In genomic region chr1:7470904-7471638, GRCh38 we compare ENCODE assay signal across 9 cellular contexts.
A peak's percentile ranks its signal among the peaks of the same experiment; 100 is the strongest.
DNase-seq lines count a peak whose midpoint lies in the region; ATAC-seq, FAIRE-seq and TF ChIP-seq lines count a peak whose summit lies in the region.
"Had no signal": no experiment of that assay in that cellular context is flagged by ENCODE, and none has a peak within 500 bp of the region (broad histone marks: within the 10 kb centered on the region; RNA-seq: fewer than 3 reads in every experiment).

No MANE protein-coding gene starts in this region.

- no peak for FAIRE-seq in D721Med (lab: Jason Lieb, UNC)

- DNase-seq in GM12864 (ENCODE audit: low read depth) (peak; percentile 8), SHP77 (lab: John Stamatoyannopoulos, UW) (peak; percentile 74 to 84), foreskin fibroblast (peak; percentile 98 to 99), sigmoid colon (peak; percentile 92), NCI-H2171 treated with DMSO at 0.1 percent for 48 hours (lab: John Stamatoyannopoulos, UW) (no peak), iPS-NIHi7 (ENCODE audit: extremely low spot score) (no peak), D721Med (ENCODE audit: insufficient read length, low spot score) (no peak)
- DNase-seq: activated B cell treated with CpG ODN at 0.5 μM for 24 hours had no signal

- no peaks in the 10 kb centered on the region for H3K27me3 ChIP-seq in sigmoid colon

- no peaks in the 10 kb centered on the region for H3K36me3 ChIP-seq in sigmoid colon

- peak in 1 of 4 donors; percentile 9 for TF ChIP-seq EP300 in sigmoid colon (IDR thresholded peaks at IDR 0.05)

- WGBS in sigmoid colon, 2 donors, result 45 to 62% methylated on average over 12 of the region's 12 CpGs

- peak overlapping the region; percentile 56 to 64 (median 60) for H3K27ac ChIP-seq in sigmoid colon

- TF ChIP-seq CTCF in GM12864 (IDR thresholded peaks at IDR 0.05; ENCODE audit: low read depth, low read length, missing control alignments) (no peak), foreskin fibroblast (IDR thresholded peaks at IDR 0.05; ENCODE audit: low read depth, low read length) (no peak), sigmoid colon (IDR thresholded peaks at IDR 0.05) (no peak), D721Med (IDR thresholded peaks at IDR 0.05; ENCODE audit: insufficient read depth, missing control alignments) (no peak)

- no peak for ATAC-seq in GM19463 (IDR thresholded peaks at IDR 0.05; ENCODE audit: unreplicated experiment)

- intact Hi-C loops in sigmoid colon (cut with DNase I), result loop anchor here (5.0 to 10.0 kb wide), 2 partner anchors 89 to 176 kb away; no protein-coding TSS in a partner anchor

- H3K9me3 ChIP-seq in sigmoid colon, result no peaks in the 10 kb centered on the region

- peaks cover 0 to 34% (median 26%) of the 10 kb centered on the region in 4 donors for H3K4me1 ChIP-seq in sigmoid colon

- TF ChIP-seq POLR2A in sigmoid colon (IDR thresholded peaks at IDR 0.05), result no peak

- H3K4me3 ChIP-seq in GM12864 (ENCODE audit: low read depth, low read length), result no peak overlapping the region
- no peak overlapping the region for H3K4me3 ChIP-seq in foreskin fibroblast (ENCODE audit: low read depth in 1 of 2, low read length in 2 of 2)
- no peak overlapping the region for H3K4me3 ChIP-seq in sigmoid colon

Comparison
In these comparisons a context has a peak if more than half of its experiments do, and no peak if none do; other contexts are left out.
1. DNase-seq: peak in GM12864 (single experiment), SHP77 (2 of 2), foreskin fibroblast (2 of 2) and sigmoid colon (single experiment); none in NCI-H2171 treated with DMSO at 0.1 percent for 48 hours (single experiment), iPS-NIHi7 (single experiment) and D721Med (single experiment).